ENCODE assay signal across 16 cellular contexts in genomic region chr4:146023334-146023967, GRCh38.
DNase-seq lines count a peak whose midpoint lies in the region; ATAC-seq and TF ChIP-seq lines count a peak whose summit lies in the region.
"Had no signal": no experiment of that assay in that cellular context is flagged by ENCODE, and none has a peak within 500 bp of the region (broad histone marks: within the 10 kb centered on the region; RNA-seq: fewer than 3 reads in every experiment).

No MANE protein-coding gene starts in this region.

- H3K4me1 Mint-ChIP-seq in effector memory CD8-positive, alpha-beta T cell (ENCODE audit: low read depth in 2 of 2): no peaks in the 10 kb centered on the region

- no peak overlapping the region for H3K4me3 ChIP-seq in WERI-Rb-1 (ENCODE audit: low read depth, low read length)
- H3K4me3 ChIP-seq: dorsolateral prefrontal cortex, SJCRH30, upper lobe of right lung had no signal

- H3K36me3 ChIP-seq in WERI-Rb-1: no peaks in the 10 kb centered on the region
- H3K36me3 ChIP-seq: SJCRH30, upper lobe of right lung had no signal

- no peaks in the 10 kb centered on the region for H3K9me3 ChIP-seq in WERI-Rb-1 (ENCODE audit: severe bottlenecking)
- H3K9me3 ChIP-seq: SJCRH30, upper lobe of right lung had no signal

- no peak for DNase-seq in DMS 273 (lab: John Stamatoyannopoulos, UW; ENCODE audit: unreplicated experiment)
- no peak for DNase-seq in effector memory CD8-positive, alpha-beta T cell
- no peak for DNase-seq in islet precursor cell
- no peak for DNase-seq in WERI-Rb-1
- DNase-seq: activated CD4-positive, alpha-beta T cell treated with anti-CD3 and anti-CD28 coated beads for 4 hours; CD8-positive, alpha-beta T cell; dorsolateral prefrontal cortex; mesendoderm; retina; SJCRH30; upper lobe of right lung had no signal

- TF ChIP-seq CTCF in WERI-Rb-1 (IDR thresholded peaks at IDR 0.05; ENCODE audit: low read depth, low read length): no peak

- peak; percentile 37; the same call in 1 of the 2 replicates for TF ChIP-seq POLR2A in Raji (IDR thresholded peaks at IDR 0.05; ENCODE audit: insufficient read depth, low read depth, low read length)

- H3K9me3 Mint-ChIP-seq in effector memory CD8-positive, alpha-beta T cell: no peaks in the 10 kb centered on the region
- H3K9me3 Mint-ChIP-seq: CD8-positive, alpha-beta T cell had no signal

- peaks cover 44 to 63% of the 10 kb centered on the region in 2 donors for H3K27me3 Mint-ChIP-seq in effector memory CD8-positive, alpha-beta T cell

- H3K27ac ChIP-seq in WERI-Rb-1: no peak overlapping the region
- H3K27ac ChIP-seq: dorsolateral prefrontal cortex, SJCRH30, upper lobe of right lung had no signal

- no peak overlapping the region for H3K4me3 Mint-ChIP-seq in effector memory CD8-positive, alpha-beta T cell
- H3K4me3 Mint-ChIP-seq: activated naive CD8-positive, alpha-beta T cell; CD8-positive, alpha-beta T cell had no signal

- ATAC-seq in GM18867 (IDR thresholded peaks at IDR 0.05; ENCODE audit: unreplicated experiment) (peak; percentile 100), GM21515 (IDR thresholded peaks at IDR 0.05; ENCODE audit: unreplicated experiment) (peak; percentile 99), HG03060 (IDR thresholded peaks at IDR 0.05; ENCODE audit: low read depth, unreplicated experiment) (peak; percentile 80)
- ATAC-seq in effector memory CD8-positive, alpha-beta T cell (replicated peaks): no peak
- ATAC-seq: CD8-positive, alpha-beta T cell; upper lobe of right lung had no signal

- H3K36me3 Mint-ChIP-seq in effector memory CD8-positive, alpha-beta T cell (ENCODE audit: insufficient read depth): no peaks in the 10 kb centered on the region
- H3K36me3 Mint-ChIP-seq: activated naive CD8-positive, alpha-beta T cell; CD8-positive, alpha-beta T cell had no signal

- no peak overlapping the region for H3K27ac Mint-ChIP-seq in effector memory CD8-positive, alpha-beta T cell
- H3K27ac Mint-ChIP-seq: activated naive CD8-positive, alpha-beta T cell; CD8-positive, alpha-beta T cell had no signal

- no peaks in the 10 kb centered on the region for H3K27me3 ChIP-seq in WERI-Rb-1 (ENCODE audit: insufficient read depth, low read depth, severe bottlenecking)
- H3K27me3 ChIP-seq: SJCRH30, upper lobe of right lung had no signal
